17 cellular contexts compared by ENCODE assay signal in genomic region chr18:3184275-3184963, GRCh38.
"Had no signal": no experiment of that assay in that cellular context is flagged by ENCODE, and none has a peak within 500 bp of the region (broad histone marks: within the 10 kb centered on the region; RNA-seq: fewer than 3 reads in every experiment).

No MANE protein-coding gene starts in this region.

- H3K4me1 ChIP-seq: breast epithelium, left lung, thyroid gland, vagina had no signal

- H3K27ac ChIP-seq: breast epithelium, esophagus muscularis mucosa, left lung, ovary, thyroid gland, vagina, VCaP had no signal

- H3K36me3 ChIP-seq: left lung, ovary, thyroid gland, vagina had no signal

- H3K9me3 ChIP-seq: breast epithelium, esophagus muscularis mucosa, left lung, ovary, thyroid gland, vagina had no signal

- H3K4me3 ChIP-seq: breast epithelium, esophagus muscularis mucosa, left lung, ovary, thyroid gland, vagina had no signal

- ATAC-seq: activated CD4-positive, alpha-beta T cell treated with anti-CD3 and anti-CD28 coated beads for 36 hours; activated CD8-positive, alpha-beta T cell treated with anti-CD3 and anti-CD28 coated beads, Interleukin-2, amount 10 ng/mL, durations not matched to agents 7 days and 5 days; left lung had no signal

- H3K27me3 ChIP-seq: breast epithelium, esophagus muscularis mucosa, left lung, ovary, thyroid gland, vagina had no signal

- DNase-seq: activated CD4-positive, alpha-beta T cell treated with anti-CD3 and anti-CD28 coated beads for 36 hours; activated CD8-positive, alpha-beta memory T cell treated with anti-CD3 and anti-CD28 coated beads, Interleukin-2, amount 50 U/mL, for 48 hours; activated CD8-positive, alpha-beta T cell treated with anti-CD3 and anti-CD28 coated beads, Interleukin-2, amount 10 ng/mL, durations not matched to agents 7 days and 5 days; activated naive CD8-positive, alpha-beta T cell treated with anti-CD3 and anti-CD28 coated beads, Interleukin-2, amount 10 ng/mL, durations not matched to agents 7 days and 5 days; aorta; foreskin fibroblast; islet precursor cell; left lung; mesendoderm; ovary; retina; small intestine; thyroid gland had no signal
